1 cellular context compared by ENCODE assay signal in genomic region chr17:47990962-47991731, GRCh38.
A peak's percentile ranks its signal among the peaks of the same experiment; 100 is the strongest.
TF ChIP-seq lines count a peak whose summit lies in the region.

No MANE protein-coding gene starts in this region.

TF ChIP-seq in neural cell, 6 proteins besides CTCF, POLR2A, EP300 and RAD21:
- TF ChIP-seq POLR2AphosphoS5 (IDR thresholded peaks at IDR 0.05) (peak; percentile 6), REST (IDR thresholded peaks at IDR 0.05; ENCODE audit: borderline replicate concordance) (no peak), SMC3 (conservative IDR thresholded peaks at IDR 0.05; ENCODE audit: poor library complexity) (peak; percentile 32)
